In the genomic region with DNA sequence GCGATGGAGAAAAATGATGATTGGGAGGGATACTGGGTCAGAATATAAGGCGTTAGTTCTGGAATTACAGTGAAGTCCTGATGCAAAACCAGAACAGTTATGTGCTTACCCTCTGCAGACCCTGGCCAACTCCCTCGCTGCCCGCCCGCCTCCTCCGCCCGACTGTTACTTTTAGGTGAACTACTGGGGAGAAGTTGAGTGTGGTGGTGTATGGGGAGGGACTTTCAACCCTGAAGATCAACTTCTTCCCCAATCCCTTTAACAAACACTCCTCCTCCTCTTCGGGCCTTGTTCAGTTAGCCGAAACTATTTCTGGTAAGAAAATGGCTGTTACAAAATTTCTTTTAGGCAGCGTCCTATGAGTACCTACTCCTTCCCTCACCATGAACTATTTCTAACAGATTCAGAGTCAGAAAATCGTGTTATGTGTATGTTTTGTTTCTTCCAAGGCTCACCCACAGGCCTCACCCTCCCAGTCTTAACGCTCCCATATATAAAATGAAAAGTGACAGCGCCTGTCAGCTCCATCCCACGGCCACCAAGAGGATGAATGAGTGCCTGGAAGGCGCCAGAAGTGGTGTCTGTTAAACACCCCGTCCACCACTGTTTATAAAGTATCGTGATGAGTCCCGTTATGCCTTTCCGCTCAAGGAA, we compare ENCODE assay signal across 1 cellular context.
TF ChIP-seq lines count a peak whose summit lies in the region.

No MANE protein-coding gene starts in this region.

TF ChIP-seq in neural cell, 6 proteins besides CTCF, POLR2A, EP300 and RAD21:
- TF ChIP-seq, protein P1, sequence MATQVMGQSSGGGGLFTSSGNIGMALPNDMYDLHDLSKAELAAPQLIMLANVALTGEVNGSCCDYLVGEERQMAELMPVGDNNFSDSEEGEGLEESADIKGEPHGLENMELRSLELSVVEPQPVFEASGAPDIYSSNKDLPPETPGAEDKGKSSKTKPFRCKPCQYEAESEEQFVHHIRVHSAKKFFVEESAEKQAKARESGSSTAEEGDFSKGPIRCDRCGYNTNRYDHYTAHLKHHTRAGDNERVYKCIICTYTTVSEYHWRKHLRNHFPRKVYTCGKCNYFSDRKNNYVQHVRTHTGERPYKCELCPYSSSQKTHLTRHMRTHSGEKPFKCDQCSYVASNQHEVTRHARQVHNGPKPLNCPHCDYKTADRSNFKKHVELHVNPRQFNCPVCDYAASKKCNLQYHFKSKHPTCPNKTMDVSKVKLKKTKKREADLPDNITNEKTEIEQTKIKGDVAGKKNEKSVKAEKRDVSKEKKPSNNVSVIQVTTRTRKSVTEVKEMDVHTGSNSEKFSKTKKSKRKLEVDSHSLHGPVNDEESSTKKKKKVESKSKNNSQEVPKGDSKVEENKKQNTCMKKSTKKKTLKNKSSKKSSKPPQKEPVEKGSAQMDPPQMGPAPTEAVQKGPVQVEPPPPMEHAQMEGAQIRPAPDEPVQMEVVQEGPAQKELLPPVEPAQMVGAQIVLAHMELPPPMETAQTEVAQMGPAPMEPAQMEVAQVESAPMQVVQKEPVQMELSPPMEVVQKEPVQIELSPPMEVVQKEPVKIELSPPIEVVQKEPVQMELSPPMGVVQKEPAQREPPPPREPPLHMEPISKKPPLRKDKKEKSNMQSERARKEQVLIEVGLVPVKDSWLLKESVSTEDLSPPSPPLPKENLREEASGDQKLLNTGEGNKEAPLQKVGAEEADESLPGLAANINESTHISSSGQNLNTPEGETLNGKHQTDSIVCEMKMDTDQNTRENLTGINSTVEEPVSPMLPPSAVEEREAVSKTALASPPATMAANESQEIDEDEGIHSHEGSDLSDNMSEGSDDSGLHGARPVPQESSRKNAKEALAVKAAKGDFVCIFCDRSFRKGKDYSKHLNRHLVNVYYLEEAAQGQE (IDR thresholded peaks at IDR 0.05; ENCODE audit: borderline replicate concordance): no peak
- TF ChIP-seq POLR2AphosphoS5 (IDR thresholded peaks at IDR 0.05): no peak
- TF ChIP-seq EZH2 (IDR thresholded peaks at IDR 0.05; ENCODE audit: borderline replicate concordance, insufficient read depth, low read length, poor library complexity, severe bottlenecking): no peak
- no peak for TF ChIP-seq MXI1 (conservative IDR thresholded peaks at IDR 0.05; ENCODE audit: poor library complexity, severe bottlenecking)
- no peak for TF ChIP-seq TAF1 (IDR thresholded peaks at IDR 0.05; ENCODE audit: low read depth)
- TF ChIP-seq SMC3 (conservative IDR thresholded peaks at IDR 0.05; ENCODE audit: poor library complexity): no peak
